In the genomic region with DNA sequence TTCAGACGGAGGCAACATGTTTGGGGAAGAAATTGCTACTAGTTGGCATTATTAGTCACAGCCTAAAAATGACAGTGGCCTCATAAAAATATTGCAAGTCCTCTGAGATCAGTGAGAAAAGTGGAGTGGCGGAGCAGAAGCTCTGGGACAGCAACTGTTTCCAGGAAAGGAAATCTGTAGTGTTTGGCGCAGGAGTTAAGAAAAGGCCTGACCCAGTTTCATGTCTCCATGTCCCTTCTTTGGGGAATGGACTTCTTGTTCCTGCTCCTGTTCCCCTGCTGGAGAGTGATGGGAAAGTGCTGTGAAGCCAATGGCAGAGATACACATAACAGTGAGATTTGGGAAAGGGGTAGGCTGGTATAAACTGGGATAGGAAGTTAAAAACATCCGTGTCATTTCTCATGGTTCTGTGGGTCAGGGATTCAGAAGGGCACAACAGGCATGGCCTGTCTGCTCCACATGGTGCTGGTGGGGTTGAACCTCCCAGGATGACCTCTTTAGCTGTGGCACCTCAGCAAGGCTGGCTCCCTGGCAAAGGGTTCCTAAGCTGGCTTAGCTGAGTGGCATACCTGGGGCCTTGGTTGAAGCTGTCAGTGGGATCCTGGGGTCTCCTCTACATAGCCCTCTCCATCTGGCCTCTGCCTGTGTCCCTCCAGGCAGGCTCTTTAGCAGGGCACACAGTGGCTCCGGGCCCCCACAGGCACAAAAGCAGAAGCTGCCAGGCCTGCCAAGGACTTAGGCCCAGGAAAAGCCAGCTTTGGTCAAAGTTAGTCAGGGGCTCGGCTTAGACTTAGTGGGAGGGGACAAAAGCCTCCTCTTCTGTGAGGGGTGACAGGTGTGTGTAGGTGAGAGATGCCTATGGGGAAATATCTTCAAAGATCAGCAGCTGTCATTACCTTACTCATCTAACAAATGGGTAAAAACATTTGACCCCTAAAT, we compare ENCODE assay signal across 17 cellular contexts.
DNase-seq lines count a peak whose midpoint lies in the region; ATAC-seq and TF ChIP-seq lines count a peak whose summit lies in the region.
"Had no signal": no experiment of that assay in that cellular context is flagged by ENCODE, and none has a peak within 500 bp of the region (broad histone marks: within the 10 kb centered on the region; RNA-seq: fewer than 3 reads in every experiment).

No MANE protein-coding gene starts in this region.

- H3K36me3 ChIP-seq in esophagus muscularis mucosa (no peaks in the 10 kb centered on the region), neutrophil (peaks cover 51% of the 10 kb centered on the region), Karpas-422 (ENCODE audit: insufficient read depth, low read length) (peaks cover 48% of the 10 kb centered on the region)
- H3K36me3 ChIP-seq: SJSA1 had no signal

- intact Hi-C loops in esophagus muscularis mucosa (cut with DNase I), result no loop called here

- H3K9me3 Mint-ChIP-seq in activated CD4-positive, alpha-beta memory T cell treated with anti-CD3 and anti-CD28 coated beads, Interleukin-2, amount 10 ng/mL, durations not matched to agents 7 days and 5 days, result no peaks in the 10 kb centered on the region
- no peaks in the 10 kb centered on the region for H3K9me3 Mint-ChIP-seq in effector memory CD8-positive, alpha-beta T cell

- no peaks in the 10 kb centered on the region for H3K4me1 Mint-ChIP-seq in activated CD4-positive, alpha-beta memory T cell treated with anti-CD3 and anti-CD28 coated beads, Interleukin-2, amount 10 ng/mL, durations not matched to agents 7 days and 5 days
- H3K4me1 Mint-ChIP-seq in effector memory CD8-positive, alpha-beta T cell (ENCODE audit: low read depth in 2 of 2), result no peaks in the 10 kb centered on the region

- WGBS in esophagus muscularis mucosa, result 85% methylated on average over 6 of the region's 6 CpGs

- no peak overlapping the region for H3K4me2 ChIP-seq in Karpas-422 (ENCODE audit: low read depth, low read length, poor library complexity, severe bottlenecking)

- H3K9me2 ChIP-seq in Karpas-422 (replicated peaks; ENCODE audit: insufficient read depth, low read length), result no peaks in the 10 kb centered on the region

- H3K27me3 ChIP-seq in esophagus muscularis mucosa (peaks cover 0 to 14% (median 0%) of the 10 kb centered on the region in 4 donors), neutrophil (no peaks in the 10 kb centered on the region), Karpas-422 (ENCODE audit: low read length) (no peaks in the 10 kb centered on the region)

- TF ChIP-seq POLR2A in esophagus muscularis mucosa (IDR thresholded peaks at IDR 0.05; ENCODE audit: low read depth), result no peak

- DNase-seq in AG08395 (ENCODE audit: low spot score) (peak; percentile 11), CD1c-positive myeloid dendritic cell (ENCODE audit: extremely low spot score) (peak; percentile 46), esophagus muscularis mucosa (ENCODE audit: extremely low spot score) (peak; percentile 60), NCI-H2196 treated with DMSO at 0.1 percent for 48 hours (lab: John Stamatoyannopoulos, UW; ENCODE audit: unreplicated experiment) (no peak), Karpas-422 (no peak)
- no peak for DNase-seq in activated CD4-positive, alpha-beta memory T cell treated with anti-CD3 and anti-CD28 coated beads, Interleukin-2, amount 10 ng/mL, durations not matched to agents 7 days and 5 days
- DNase-seq in effector memory CD8-positive, alpha-beta T cell, result no peak
- DNase-seq: Calu3; CD4-positive, alpha-beta memory T cell; HCEC 1CT; NCI-H1417 treated with DMSO at 0.1 percent for 48 hours; NCI-H1930; NCI-H446; OCI-M1 had no signal

- peaks cover 16% of the 10 kb centered on the region; the same call in 1 of the 2 replicates for H4K20me1 ChIP-seq in Karpas-422 (ENCODE audit: insufficient read depth, low read depth, low read length)

- H3K4me3 ChIP-seq in esophagus muscularis mucosa, result no peak overlapping the region
- no peak overlapping the region for H3K4me3 ChIP-seq in neutrophil (ENCODE audit: low read depth in 1 of 2, low read length in 1 of 2)
- H3K4me3 ChIP-seq in Karpas-422 (ENCODE audit: low read length), result no peak overlapping the region
- H3K4me3 ChIP-seq: SJSA1 had no signal

- H3K27me3 Mint-ChIP-seq in activated CD4-positive, alpha-beta memory T cell treated with anti-CD3 and anti-CD28 coated beads, Interleukin-2, amount 10 ng/mL, durations not matched to agents 7 days and 5 days, result peaks cover 21% of the 10 kb centered on the region
- H3K27me3 Mint-ChIP-seq in effector memory CD8-positive, alpha-beta T cell, result peaks cover 40 to 41% of the 10 kb centered on the region in 2 donors

- H3K4me1 ChIP-seq in esophagus muscularis mucosa (no peaks in the 10 kb centered on the region), neutrophil (ENCODE audit: control insufficient read depth in 1 of 2, insufficient read depth in 1 of 2, low read depth in 1 of 2, low read length in 1 of 2) (peaks cover 15 to 19% of the 10 kb centered on the region in 2 experiments), Karpas-422 (ENCODE audit: low read length) (peaks cover 16% of the 10 kb centered on the region)
- H3K4me1 ChIP-seq: SJSA1 had no signal

- no peak overlapping the region for H3K27ac Mint-ChIP-seq in activated CD4-positive, alpha-beta memory T cell treated with anti-CD3 and anti-CD28 coated beads, Interleukin-2, amount 10 ng/mL, durations not matched to agents 7 days and 5 days
- no peak overlapping the region for H3K27ac Mint-ChIP-seq in effector memory CD8-positive, alpha-beta T cell
- H3K27ac Mint-ChIP-seq: CD4-positive, alpha-beta memory T cell had no signal

- TF ChIP-seq EP300 in esophagus muscularis mucosa (IDR thresholded peaks at IDR 0.05), result no peak

- no peaks in the 10 kb centered on the region for H3K9me3 ChIP-seq in esophagus muscularis mucosa
- H3K9me3 ChIP-seq in neutrophil, result no peaks in the 10 kb centered on the region
- no peaks in the 10 kb centered on the region for H3K9me3 ChIP-seq in Karpas-422 (ENCODE audit: low read length)
- H3K9me3 ChIP-seq: SJSA1 had no signal

- H2AFZ ChIP-seq in Karpas-422 (ENCODE audit: low read length), result no peak overlapping the region

- no peak overlapping the region for H3K27ac ChIP-seq in esophagus muscularis mucosa (replicated peaks in 1 of 4)
- H3K27ac ChIP-seq in neutrophil, result peak overlapping the region; percentile 16
- no peak overlapping the region for H3K27ac ChIP-seq in Karpas-422 (ENCODE audit: low read length)
- H3K27ac ChIP-seq: RWPE1, SJSA1 had no signal

- H3K36me3 Mint-ChIP-seq in activated CD4-positive, alpha-beta memory T cell treated with anti-CD3 and anti-CD28 coated beads, Interleukin-2, amount 10 ng/mL, durations not matched to agents 7 days and 5 days (ENCODE audit: low read depth), result no peaks in the 10 kb centered on the region
- H3K36me3 Mint-ChIP-seq in effector memory CD8-positive, alpha-beta T cell (ENCODE audit: insufficient read depth), result no peaks in the 10 kb centered on the region
- H3K36me3 Mint-ChIP-seq: CD4-positive, alpha-beta memory T cell had no signal

- CTCF ChIA-PET in activated CD4-positive, alpha-beta memory T cell treated with anti-CD3 and anti-CD28 coated beads, Interleukin-2, amount 10 ng/mL, durations not matched to agents 7 days and 5 days (lab: Charles Lee), result interaction anchor here (1.4 kb wide), 1 partner anchor 9 kb away, joined by 3 read pairs; no protein-coding TSS in a partner anchor

- TF ChIP-seq CTCF in esophagus muscularis mucosa (IDR thresholded peaks at IDR 0.05) (no peak), neutrophil (IDR thresholded peaks at IDR 0.05) (no peak)

- no peak overlapping the region for H3K9ac ChIP-seq in Karpas-422 (ENCODE audit: low read length)

- H3K4me3 Mint-ChIP-seq in activated CD4-positive, alpha-beta memory T cell treated with anti-CD3 and anti-CD28 coated beads, Interleukin-2, amount 10 ng/mL, durations not matched to agents 7 days and 5 days, result no peak overlapping the region
- no peak overlapping the region for H3K4me3 Mint-ChIP-seq in effector memory CD8-positive, alpha-beta T cell
- H3K4me3 Mint-ChIP-seq: CD4-positive, alpha-beta memory T cell had no signal

- peaks cover 67% of the 10 kb centered on the region for H3K79me2 ChIP-seq in Karpas-422 (ENCODE audit: low read length)

- POLR2A ChIA-PET in activated CD4-positive, alpha-beta memory T cell treated with anti-CD3 and anti-CD28 coated beads, Interleukin-2, amount 10 ng/mL, durations not matched to agents 7 days and 5 days (lab: Charles Lee), result no interaction called here

- no peak for ATAC-seq in effector memory CD8-positive, alpha-beta T cell (replicated peaks)

Comparison
In these comparisons a context has a peak if more than half of its experiments do, and no peak if none do; other contexts are left out.
1. DNase-seq: peak in AG08395 (single experiment), CD1c-positive myeloid dendritic cell (single experiment) and esophagus muscularis mucosa (single experiment); none in activated CD4-positive, alpha-beta memory T cell treated with anti-CD3 and anti-CD28 coated beads, Interleukin-2, amount 10 ng/mL, durations not matched to agents 7 days and 5 days (single experiment), NCI-H2196 treated with DMSO at 0.1 percent for 48 hours (single experiment), Karpas-422 (single experiment) and effector memory CD8-positive, alpha-beta T cell (0 of 3).